In the genomic region with DNA sequence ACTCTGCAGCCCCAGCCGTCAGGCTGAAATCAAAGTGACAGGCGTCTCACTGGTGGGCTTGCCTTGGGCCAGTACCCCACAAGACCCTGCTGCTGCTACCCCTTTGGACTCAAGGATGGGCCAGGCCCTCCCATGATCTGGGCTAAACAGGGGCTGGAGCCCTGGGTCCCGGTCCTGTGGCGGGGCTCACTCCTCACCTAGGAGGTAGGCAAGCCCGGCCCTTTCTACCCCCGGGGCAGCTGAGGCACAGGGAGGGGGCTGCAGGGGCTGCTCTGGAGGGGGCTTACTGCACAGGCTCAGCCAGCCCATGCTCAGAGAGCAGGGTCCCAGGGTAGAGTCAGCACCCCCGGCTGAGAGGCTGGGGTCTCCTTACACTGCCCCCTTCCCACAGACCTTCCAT, we compare ENCODE assay signal across 13 cellular contexts.
"Had no signal": no experiment of that assay in that cellular context is flagged by ENCODE, and none has a peak within 500 bp of the region (broad histone marks: within the 10 kb centered on the region; RNA-seq: fewer than 3 reads in every experiment).

No MANE protein-coding gene starts in this region.

- DNase-seq: activated CD4-positive, alpha-beta T cell treated with anti-CD3 and anti-CD28 coated beads, Interleukin-2, amount 50 U/mL, for 1 hour; activated CD8-positive, alpha-beta memory T cell treated with anti-CD3 and anti-CD28 coated beads for 24 hours; activated gamma-delta T cell treated with Interleukin-2 at 50 U/mL for 16 hours; naive B cell; retina; SK-N-SH; stimulated activated CD4-positive, alpha-beta T cell treated with anti-CD3 and anti-CD28 coated beads, Interleukin-4, amount 100 ng/mL, for 24 hours; stimulated activated naive CD4-positive, alpha-beta T cell treated with Interleukin-2 at 50 U/mL for 16 hours; substantia nigra; T-helper 1 cell; T1000 had no signal

- H3K27me3 ChIP-seq: neutrophil had no signal

- H3K27ac ChIP-seq: neutrophil had no signal

- ATAC-seq: activated CD4-positive, CD25-positive, alpha-beta regulatory T cell treated with anti-CD3 and anti-CD28 coated beads, Interleukin-2, amount 50 U/mL, for 24 hours had no signal

- H3K9me3 ChIP-seq: neutrophil, SK-N-SH had no signal
